8 cellular contexts compared by ENCODE assay signal in the genomic region with DNA sequence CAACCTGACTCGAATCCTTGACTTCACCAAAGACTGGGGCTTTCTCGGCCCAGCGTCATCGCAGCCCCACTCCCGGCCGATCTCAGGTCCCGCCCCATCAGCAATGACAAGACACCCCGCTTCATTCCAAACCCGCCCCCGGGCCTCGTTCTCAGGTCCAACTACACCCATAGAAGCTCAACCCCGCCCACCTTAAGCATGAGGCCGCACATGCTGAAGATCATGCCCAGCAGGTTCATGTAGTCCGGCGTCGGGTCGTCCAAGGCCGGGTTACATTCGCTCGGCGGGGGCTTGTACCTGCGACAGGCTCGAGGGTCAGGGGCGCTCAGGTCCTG. TPM values are rescaled to one million over a fixed set of nuclear protein-coding genes. Genes with fewer than 3 reads are reported as not detected.
DNase-seq lines count a peak whose midpoint lies in the region; ATAC-seq and TF ChIP-seq lines count a peak whose summit lies in the region.

No MANE protein-coding gene starts in this region.

- TF ChIP-seq POLR2A in NB4 (IDR thresholded peaks at IDR 0.05; ENCODE audit: extremely low read depth, insufficient read length) = no peak

- peak; percentile 18 to 24 for ATAC-seq in activated T-cell treated with anti-CD3 and anti-CD28 coated beads, Interleukin-2, amount 50 U/mL, for 4 hours
- ATAC-seq in esophagus mucosa (peak; percentile 34), HG03565 (IDR thresholded peaks at IDR 0.05; ENCODE audit: unreplicated experiment) (no peak)
- ATAC-seq in naive thymus-derived CD4-positive, alpha-beta T cell = peak; percentile 63
- ATAC-seq in stimulated activated naive CD8-positive, alpha-beta T cell treated with anti-CD3 and anti-CD28 coated beads, Interleukin-15, amount 100 ng/mL, for 72 hours = peak; percentile 10

- DNase-seq in GM06990 (ENCODE audit: extremely low read depth, insufficient read length) = no peak
- peak; percentile 59 for DNase-seq in NB4 (ENCODE audit: low read depth)
- peak; percentile 65 for DNase-seq in activated T-cell treated with anti-CD3 and anti-CD28 coated beads, Interleukin-2, amount 50 U/mL, for 4 hours
- peak in 8 of 9 donors; percentile 54 to 90 (median 61) for DNase-seq in naive thymus-derived CD4-positive, alpha-beta T cell
- peak; percentile 50 to 64 for DNase-seq in stimulated activated naive CD8-positive, alpha-beta T cell treated with anti-CD3 and anti-CD28 coated beads, Interleukin-15, amount 100 ng/mL, for 72 hours
- DNase-seq in SHP77 treated with DMSO at 0.1 percent for 48 hours (lab: John Stamatoyannopoulos, UW) = no peak

- H3K36me3 Mint-ChIP-seq in activated T-cell treated with anti-CD3 and anti-CD28 coated beads, Interleukin-2, amount 50 U/mL, for 4 hours (ENCODE audit: insufficient read depth) = peaks cover 16% of the 10 kb centered on the region
- peaks cover 0 to 15% (median 5%) of the 10 kb centered on the region in 5 donors for H3K36me3 Mint-ChIP-seq in naive thymus-derived CD4-positive, alpha-beta T cell

- H3K27ac Mint-ChIP-seq in naive thymus-derived CD4-positive, alpha-beta T cell = peak overlapping the region; percentile 97 to 100 (median 100)
- peak overlapping the region; percentile 100 for H3K27ac Mint-ChIP-seq in stimulated activated naive CD8-positive, alpha-beta T cell treated with anti-CD3 and anti-CD28 coated beads, Interleukin-15, amount 100 ng/mL, for 72 hours

- intact Hi-C loops in naive thymus-derived CD4-positive, alpha-beta T cell (cut with micrococcal nuclease) = loop anchor here (1.0 to 10.0 kb wide), 9 partner anchors 12 to 874 kb away; a partner anchor contains a TSS

- H3K9me3 Mint-ChIP-seq in activated T-cell treated with anti-CD3 and anti-CD28 coated beads, Interleukin-2, amount 50 U/mL, for 4 hours = no peaks in the 10 kb centered on the region
- no peaks in the 10 kb centered on the region for H3K9me3 Mint-ChIP-seq in naive thymus-derived CD4-positive, alpha-beta T cell
- no peaks in the 10 kb centered on the region for H3K9me3 Mint-ChIP-seq in stimulated activated naive CD8-positive, alpha-beta T cell treated with anti-CD3 and anti-CD28 coated beads, Interleukin-15, amount 100 ng/mL, for 72 hours

- peak overlapping the region; percentile 99 for H3K27ac ChIP-seq in naive thymus-derived CD4-positive, alpha-beta T cell (ENCODE audit: low read depth, low read length)

- peaks cover 50% of the 10 kb centered on the region for H3K4me1 Mint-ChIP-seq in activated T-cell treated with anti-CD3 and anti-CD28 coated beads, Interleukin-2, amount 50 U/mL, for 4 hours (ENCODE audit: low read depth)
- H3K4me1 Mint-ChIP-seq in naive thymus-derived CD4-positive, alpha-beta T cell = peaks cover 31 to 71% (median 50%) of the 10 kb centered on the region in 7 donors
- H3K4me1 Mint-ChIP-seq in stimulated activated naive CD8-positive, alpha-beta T cell treated with anti-CD3 and anti-CD28 coated beads, Interleukin-15, amount 100 ng/mL, for 72 hours = peaks cover 74% of the 10 kb centered on the region

- H3K4me3 Mint-ChIP-seq in activated T-cell treated with anti-CD3 and anti-CD28 coated beads, Interleukin-2, amount 50 U/mL, for 4 hours = peak overlapping the region; percentile 94
- peak overlapping the region; percentile 91 to 100 (median 98) for H3K4me3 Mint-ChIP-seq in naive thymus-derived CD4-positive, alpha-beta T cell
- peak overlapping the region; percentile 96 to 97 for H3K4me3 Mint-ChIP-seq in stimulated activated naive CD8-positive, alpha-beta T cell treated with anti-CD3 and anti-CD28 coated beads, Interleukin-15, amount 100 ng/mL, for 72 hours

- POLR2A ChIA-PET in naive thymus-derived CD4-positive, alpha-beta T cell (lab: Charles Lee) = interaction anchor here (0.6 to 2.4 kb wide), 12 partner anchors 9 to 117 kb away, joined by 3 to 11 read pairs (median 6); a partner anchor contains a TSS

- no peak for TF ChIP-seq CTCF in GM06990 (IDR thresholded peaks at IDR 0.05; ENCODE audit: insufficient read depth, low read length, poor library complexity, severe bottlenecking)
- no peak for TF ChIP-seq CTCF in NB4 (IDR thresholded peaks at IDR 0.05; ENCODE audit: low read depth, low read length)

- H3K9me3 ChIP-seq in naive thymus-derived CD4-positive, alpha-beta T cell (ENCODE audit: control insufficient read depth in 2 of 3, low read length in 3 of 3) = no peaks in the 10 kb centered on the region

- no peaks in the 10 kb centered on the region for H3K27me3 Mint-ChIP-seq in activated T-cell treated with anti-CD3 and anti-CD28 coated beads, Interleukin-2, amount 50 U/mL, for 4 hours (ENCODE audit: low read depth)
- no peaks in the 10 kb centered on the region for H3K27me3 Mint-ChIP-seq in naive thymus-derived CD4-positive, alpha-beta T cell
- no peaks in the 10 kb centered on the region for H3K27me3 Mint-ChIP-seq in stimulated activated naive CD8-positive, alpha-beta T cell treated with anti-CD3 and anti-CD28 coated beads, Interleukin-15, amount 100 ng/mL, for 72 hours

- no peaks in the 10 kb centered on the region for H3K27me3 ChIP-seq in GM06990 (replicated peaks; ENCODE audit: control insufficient read depth, insufficient read depth, low read length)
- H3K27me3 ChIP-seq in naive thymus-derived CD4-positive, alpha-beta T cell (ENCODE audit: control insufficient read depth in 2 of 2, insufficient read depth in 2 of 2, low read length in 2 of 2) = no peaks in the 10 kb centered on the region

- peak overlapping the region; percentile 84 for H3K4me3 ChIP-seq in GM06990 (replicated peaks; ENCODE audit: low read depth, low read length)
- peak overlapping the region; percentile 68 for H3K4me3 ChIP-seq in NB4 (ENCODE audit: low read depth, low read length)
- H3K4me3 ChIP-seq in naive thymus-derived CD4-positive, alpha-beta T cell (ENCODE audit: low read length) = peak overlapping the region; percentile 84

- H3K4me1 ChIP-seq in naive thymus-derived CD4-positive, alpha-beta T cell (ENCODE audit: control insufficient read depth in 2 of 2, insufficient read depth in 2 of 2, low read length in 2 of 2) = peaks cover 38% of the 10 kb centered on the region in 2 donors

- CTCF ChIA-PET in naive thymus-derived CD4-positive, alpha-beta T cell (lab: Charles Lee) = interaction anchor here (0.6 to 2.5 kb wide), 8 partner anchors 9 to 123 kb away, joined by 3 to 7 read pairs (median 3); a partner anchor contains a TSS

- H3K36me3 ChIP-seq in GM06990 (ENCODE audit: control insufficient read depth, insufficient read depth, low read length) = peaks cover 18% of the 10 kb centered on the region
- peaks cover 0 to 40% (median 0%) of the 10 kb centered on the region in 3 experiments for H3K36me3 ChIP-seq in naive thymus-derived CD4-positive, alpha-beta T cell (ENCODE audit: control insufficient read depth in 2 of 3, insufficient read depth in 3 of 3, low read length in 3 of 3)

RNA-seq across cellular contexts. Expression of a gene that starts 2.3 kb away (rescaled TPM):
- 10 to 100 TPM; 27.8 to 29.6 (median 28.3) TPM for total RNA-seq in activated T-cell treated with anti-CD3 and anti-CD28 coated beads, Interleukin-2, amount 50 U/mL, for 4 hours
- total RNA-seq in esophagus mucosa = 4.0 TPM
- total RNA-seq in naive thymus-derived CD4-positive, alpha-beta T cell = 10 to 100 TPM in 3 of 5 experiments, 1 to 10 TPM in 2; 7.8 to 18.6 (median 14.7) TPM
- polyA plus RNA-seq in naive thymus-derived CD4-positive, alpha-beta T cell = 10 to 100 TPM; 13.9 to 20.6 TPM

RNA-seq across cellular contexts. Expression of a gene that starts 2.4 kb away (rescaled TPM):
- total RNA-seq in activated T-cell treated with anti-CD3 and anti-CD28 coated beads, Interleukin-2, amount 50 U/mL, for 4 hours = 100 to 1,000 TPM in 2 of 3 donors, 10 to 100 TPM in 1; 97.3 to 131 (median 127) TPM
- total RNA-seq in esophagus mucosa = 29.0 TPM
- 100 to 1,000 TPM; 105 to 215 (median 138) TPM for total RNA-seq in naive thymus-derived CD4-positive, alpha-beta T cell
- 10 to 100 TPM; 40.6 to 59.5 TPM for polyA plus RNA-seq in naive thymus-derived CD4-positive, alpha-beta T cell

RNA-seq across cellular contexts. Expression of a gene that starts 12.8 kb away (rescaled TPM):
- 100 to 1,000 TPM; 129 to 137 (median 132) TPM for total RNA-seq in activated T-cell treated with anti-CD3 and anti-CD28 coated beads, Interleukin-2, amount 50 U/mL, for 4 hours
- 34.1 TPM for total RNA-seq in esophagus mucosa
- total RNA-seq in naive thymus-derived CD4-positive, alpha-beta T cell = 100 to 1,000 TPM; 125 to 223 (median 174) TPM
- 100 to 1,000 TPM; 113 to 124 TPM for polyA plus RNA-seq in naive thymus-derived CD4-positive, alpha-beta T cell

RNA-seq across cellular contexts. Expression of a gene that starts 18.9 kb away (rescaled TPM):
- not detected for total RNA-seq in activated T-cell treated with anti-CD3 and anti-CD28 coated beads, Interleukin-2, amount 50 U/mL, for 4 hours
- not detected for total RNA-seq in esophagus mucosa
- total RNA-seq in naive thymus-derived CD4-positive, alpha-beta T cell = not detected
- not detected for polyA plus RNA-seq in naive thymus-derived CD4-positive, alpha-beta T cell

RNA-seq across cellular contexts. Expression of a gene that starts 27.5 kb away (rescaled TPM):
- 1 to 10 TPM; 7.9 to 9.9 (median 9.4) TPM for total RNA-seq in activated T-cell treated with anti-CD3 and anti-CD28 coated beads, Interleukin-2, amount 50 U/mL, for 4 hours
- 11.1 TPM for total RNA-seq in esophagus mucosa
- 1 to 10 TPM; 2.5 to 8.6 (median 4.3) TPM for total RNA-seq in naive thymus-derived CD4-positive, alpha-beta T cell
- polyA plus RNA-seq in naive thymus-derived CD4-positive, alpha-beta T cell = 1 to 10 TPM; 4.9 to 8.5 TPM

Comparison
In these comparisons a context has a peak if more than half of its experiments do, and no peak if none do; other contexts are left out.
1. DNase-seq: peak in NB4 (single experiment), activated T-cell treated with anti-CD3 and anti-CD28 coated beads, Interleukin-2, amount 50 U/mL, for 4 hours (single experiment), naive thymus-derived CD4-positive, alpha-beta T cell (8 of 9) and stimulated activated naive CD8-positive, alpha-beta T cell treated with anti-CD3 and anti-CD28 coated beads, Interleukin-15, amount 100 ng/mL, for 72 hours (2 of 2); none in GM06990 (single experiment) and SHP77 treated with DMSO at 0.1 percent for 48 hours (single experiment).
2. Peak in every context shown above with its lines, with median percentiles within 50 percentile points of each other: H3K4me3 ChIP-seq and H3K4me3 Mint-ChIP-seq.